In genomic region chr9:114674798-114675554, GRCh38 we compare ENCODE assay signal across 23 cellular contexts. TPM values are rescaled to one million over a fixed set of nuclear protein-coding genes. Genes with fewer than 3 reads are reported as not detected.
DNase-seq lines count a peak whose midpoint lies in the region; ATAC-seq, FAIRE-seq and TF ChIP-seq lines count a peak whose summit lies in the region.
"Had no signal": no experiment of that assay in that cellular context is flagged by ENCODE, and none has a peak within 500 bp of the region (broad histone marks: within the 10 kb centered on the region; RNA-seq: fewer than 3 reads in every experiment).

No MANE protein-coding gene starts in this region.

- no peaks in the 10 kb centered on the region for H3K36me3 Mint-ChIP-seq in activated CD8-positive, alpha-beta T cell treated with anti-CD3 and anti-CD28 coated beads for 36 hours (ENCODE audit: low read depth)
- H3K36me3 Mint-ChIP-seq in activated CD8-positive, alpha-beta T cell treated with anti-CD3 and anti-CD28 coated beads, Interleukin-2, amount 10 ng/mL, durations not matched to agents 7 days and 5 days (ENCODE audit: low read depth) = peaks cover 2% of the 10 kb centered on the region
- no peaks in the 10 kb centered on the region for H3K36me3 Mint-ChIP-seq in endodermal cell (ENCODE audit: low read depth)

- no peak for DNase-seq in activated CD8-positive, alpha-beta T cell treated with anti-CD3 and anti-CD28 coated beads for 36 hours
- no peak for DNase-seq in activated CD8-positive, alpha-beta T cell treated with anti-CD3 and anti-CD28 coated beads, Interleukin-2, amount 10 ng/mL, durations not matched to agents 7 days and 5 days
- DNase-seq in NCI-H82 treated with DMSO at 0.1 percent for 48 hours (lab: John Stamatoyannopoulos, UW; ENCODE audit: unreplicated experiment) (peak; percentile 19), endodermal cell (peak; percentile 31), OCI-M1 (lab: John Stamatoyannopoulos, UW) (no peak), GM12891 (ENCODE audit: insufficient read length, low spot score) (no peak)
- DNase-seq in stimulated activated naive CD8-positive, alpha-beta T cell treated with anti-CD3 and anti-CD28 coated beads, Interleukin-15, Interleukin-2, amounts not matched to agents 100 U/mL and 50 U/mL, for 24 hours = no peak
- DNase-seq: activated T-cell treated with anti-CD3 and anti-CD28 coated beads, Interleukin-2, amount 50 U/mL, for 4 hours; CD4-positive, alpha-beta T cell; DMS53; dorsolateral prefrontal cortex; gastrocnemius medialis; left colon; midbrain; NCI-H1694 treated with DMSO at 0.1 percent for 48 hours; stimulated activated CD4-positive, alpha-beta T cell treated with anti-CD3 and anti-CD28 coated beads, Interleukin-12 subunit alpha, Interleukin-12 subunit beta, amount 100 ng/mL, for 4 hours had no signal

- H3K27ac ChIP-seq in endodermal cell (ENCODE audit: low read depth, low read length) = no peak overlapping the region
- H3K27ac ChIP-seq: cardiac muscle cell, dorsolateral prefrontal cortex, epithelial cell of prostate, gastrocnemius medialis, RWPE1 had no signal

- FAIRE-seq in GM12891 (lab: Jason Lieb, UNC) = no peak

- peaks cover 6% of the 10 kb centered on the region for H3K9me3 ChIP-seq in endodermal cell (ENCODE audit: control insufficient read depth, low read length)
- H3K9me3 ChIP-seq: gastrocnemius medialis had no signal

- no peak for TF ChIP-seq CTCF in activated CD8-positive, alpha-beta T cell treated with anti-CD3 and anti-CD28 coated beads for 36 hours (IDR thresholded peaks at IDR 0.05)
- TF ChIP-seq CTCF in endodermal cell (conservative IDR thresholded peaks at IDR 0.05) = peak; percentile 45

- H3K4me3 Mint-ChIP-seq in activated CD8-positive, alpha-beta T cell treated with anti-CD3 and anti-CD28 coated beads for 36 hours = no peak overlapping the region
- no peak overlapping the region for H3K4me3 Mint-ChIP-seq in activated CD8-positive, alpha-beta T cell treated with anti-CD3 and anti-CD28 coated beads, Interleukin-2, amount 10 ng/mL, durations not matched to agents 7 days and 5 days
- H3K4me3 Mint-ChIP-seq in endodermal cell = no peak overlapping the region
- H3K4me3 Mint-ChIP-seq: activated T-cell treated with anti-CD3 and anti-CD28 coated beads, Interleukin-2, amount 50 U/mL, for 4 hours; CD4-positive, alpha-beta T cell had no signal

- H3K4me1 ChIP-seq in endodermal cell (ENCODE audit: control insufficient read depth, insufficient read depth, low read length) = no peaks in the 10 kb centered on the region
- H3K4me1 ChIP-seq: gastrocnemius medialis had no signal

- H3K27me3 Mint-ChIP-seq in activated CD8-positive, alpha-beta T cell treated with anti-CD3 and anti-CD28 coated beads for 36 hours = peaks cover 11% of the 10 kb centered on the region
- peaks cover 18% of the 10 kb centered on the region for H3K27me3 Mint-ChIP-seq in activated CD8-positive, alpha-beta T cell treated with anti-CD3 and anti-CD28 coated beads, Interleukin-2, amount 10 ng/mL, durations not matched to agents 7 days and 5 days (ENCODE audit: low read depth)
- peaks cover 28% of the 10 kb centered on the region for H3K27me3 Mint-ChIP-seq in endodermal cell (ENCODE audit: insufficient read depth)

- no peak overlapping the region for H3K27ac Mint-ChIP-seq in activated CD8-positive, alpha-beta T cell treated with anti-CD3 and anti-CD28 coated beads for 36 hours
- H3K27ac Mint-ChIP-seq in activated CD8-positive, alpha-beta T cell treated with anti-CD3 and anti-CD28 coated beads, Interleukin-2, amount 10 ng/mL, durations not matched to agents 7 days and 5 days = no peak overlapping the region
- no peak overlapping the region for H3K27ac Mint-ChIP-seq in endodermal cell
- H3K27ac Mint-ChIP-seq: CD4-positive, alpha-beta T cell had no signal

- no peak for TF ChIP-seq POLR2A in GM12891 (IDR thresholded peaks at IDR 0.05; ENCODE audit: low read depth, low read length)

- ATAC-seq in activated CD8-positive, alpha-beta T cell treated with anti-CD3 and anti-CD28 coated beads for 36 hours = peak; percentile 27
- ATAC-seq in activated CD8-positive, alpha-beta T cell treated with anti-CD3 and anti-CD28 coated beads, Interleukin-2, amount 10 ng/mL, durations not matched to agents 7 days and 5 days = no peak
- peak; percentile 62 for ATAC-seq in stimulated activated naive CD8-positive, alpha-beta T cell treated with anti-CD3 and anti-CD28 coated beads, Interleukin-15, Interleukin-2, amounts not matched to agents 100 U/mL and 50 U/mL, for 24 hours
- no peak for ATAC-seq in GM21576 (IDR thresholded peaks at IDR 0.05; ENCODE audit: unreplicated experiment)
- ATAC-seq: activated T-cell treated with anti-CD3 and anti-CD28 coated beads, Interleukin-2, amount 50 U/mL, for 4 hours; gastrocnemius medialis; left colon had no signal

- no peak overlapping the region for H3K4me3 ChIP-seq in endodermal cell (ENCODE audit: low read length)
- H3K4me3 ChIP-seq: cardiac muscle cell, dorsolateral prefrontal cortex, gastrocnemius medialis had no signal

- peaks cover 42% of the 10 kb centered on the region for H3K4me1 Mint-ChIP-seq in activated CD8-positive, alpha-beta T cell treated with anti-CD3 and anti-CD28 coated beads for 36 hours (ENCODE audit: low read depth)
- H3K4me1 Mint-ChIP-seq in activated CD8-positive, alpha-beta T cell treated with anti-CD3 and anti-CD28 coated beads, Interleukin-2, amount 10 ng/mL, durations not matched to agents 7 days and 5 days (ENCODE audit: low read depth) = peaks cover 38% of the 10 kb centered on the region
- peaks cover 12% of the 10 kb centered on the region for H3K4me1 Mint-ChIP-seq in endodermal cell

- H3K9ac ChIP-seq in endodermal cell (ENCODE audit: extremely low read depth, low read length, poor library complexity, severe bottlenecking) = no peak overlapping the region

- WGBS in endodermal cell (ENCODE audit: insufficient coverage in 1 of 2, insufficient read length in 1 of 2), 2 experiments = 93 to 100% methylated on average over 2 to 3 of the region's 3 CpGs

- CTCF ChIA-PET in activated CD8-positive, alpha-beta T cell treated with anti-CD3 and anti-CD28 coated beads for 36 hours (lab: Charles Lee) = interaction anchor here (0.7 to 2.4 kb wide), 8 partner anchors 11 to 340 kb away, joined by 3 to 16 read pairs (median 4); no protein-coding TSS in a partner anchor
- CTCF ChIA-PET in activated CD8-positive, alpha-beta T cell treated with anti-CD3 and anti-CD28 coated beads, Interleukin-2, amount 10 ng/mL, durations not matched to agents 7 days and 5 days (lab: Charles Lee) = interaction anchor here (1.5 to 9.9 kb wide), 5 partner anchors 13 to 342 kb away, joined by 6 to 243 read pairs (median 10); no protein-coding TSS in a partner anchor

- intact Hi-C loops in activated CD8-positive, alpha-beta T cell treated with anti-CD3 and anti-CD28 coated beads for 36 hours (cut with micrococcal nuclease) = loop anchor here (5.0 kb wide), 1 partner anchor 847 kb away; no protein-coding TSS in a partner anchor

- POLR2A ChIA-PET in activated CD8-positive, alpha-beta T cell treated with anti-CD3 and anti-CD28 coated beads for 36 hours (lab: Charles Lee) = interaction anchor here (1.2 kb wide), 1 partner anchor 335 kb away, joined by 3 read pairs; no protein-coding TSS in a partner anchor
- POLR2A ChIA-PET in activated CD8-positive, alpha-beta T cell treated with anti-CD3 and anti-CD28 coated beads, Interleukin-2, amount 10 ng/mL, durations not matched to agents 7 days and 5 days (lab: Charles Lee) = interaction anchor here (0.6 kb wide), 1 partner anchor 670 kb away, joined by 6 read pairs; no protein-coding TSS in a partner anchor

- H3K9me3 Mint-ChIP-seq in activated CD8-positive, alpha-beta T cell treated with anti-CD3 and anti-CD28 coated beads for 36 hours = peaks cover 3% of the 10 kb centered on the region
- H3K9me3 Mint-ChIP-seq in activated CD8-positive, alpha-beta T cell treated with anti-CD3 and anti-CD28 coated beads, Interleukin-2, amount 10 ng/mL, durations not matched to agents 7 days and 5 days (ENCODE audit: insufficient read depth) = no peaks in the 10 kb centered on the region
- H3K9me3 Mint-ChIP-seq in endodermal cell = peaks cover 10% of the 10 kb centered on the region
- H3K9me3 Mint-ChIP-seq: activated T-cell treated with anti-CD3 and anti-CD28 coated beads, Interleukin-2, amount 50 U/mL, for 4 hours; CD4-positive, alpha-beta T cell had no signal

- H3K36me3 ChIP-seq in endodermal cell (ENCODE audit: control insufficient read depth, insufficient read depth, low read length) = no peaks in the 10 kb centered on the region
- H3K36me3 ChIP-seq: cardiac muscle cell, gastrocnemius medialis had no signal

- no peaks in the 10 kb centered on the region for H3K27me3 ChIP-seq in endodermal cell (ENCODE audit: control insufficient read depth, insufficient read depth, low read length, poor library complexity, severe bottlenecking)
- H3K27me3 ChIP-seq: dorsolateral prefrontal cortex, gastrocnemius medialis had no signal

TF ChIP-seq in GM12891, 5 proteins besides CTCF, POLR2A, EP300 and RAD21:
- TF ChIP-seq POU2F2 (IDR thresholded peaks at IDR 0.05; ENCODE audit: low read depth, low read length) (no peak), SPI1 (IDR thresholded peaks at IDR 0.05; ENCODE audit: low read depth, low read length) (no peak), PAX5 (IDR thresholded peaks at IDR 0.05; ENCODE audit: insufficient read depth, low read length, severe bottlenecking) (no peak), TAF1 (IDR thresholded peaks at IDR 0.05; ENCODE audit: low read depth, low read length) (no peak), POLR2AphosphoS5 (IDR thresholded peaks at IDR 0.05; ENCODE audit: low read depth, low read length) (no peak)

RNA-seq across cellular contexts. Expression of gene TEX48, which starts 7.0 kb away (rescaled TPM):
- total RNA-seq in activated CD8-positive, alpha-beta T cell treated with anti-CD3 and anti-CD28 coated beads for 36 hours = under 1 TPM in 1 of 2 experiments, not detected in 1; 0.65 TPM
- 1 to 10 TPM in 1 of 2 experiments, under 1 TPM in 1; 0.61 to 1.7 TPM for total RNA-seq in activated CD8-positive, alpha-beta T cell treated with anti-CD3 and anti-CD28 coated beads, Interleukin-2, amount 10 ng/mL, durations not matched to agents 7 days and 5 days
- not detected for total RNA-seq in endodermal cell
- not detected for polyA plus RNA-seq in endodermal cell (2013, experiment 1 of 2)
- polyA plus RNA-seq in endodermal cell (2013, experiment 2 of 2) = not detected
- polyA plus RNA-seq in GM12891 (2012; ENCODE audit: low read depth, missing spikeins) = not detected
- total RNA-seq: cardiac muscle cell; CD4-positive, alpha-beta T cell; dorsolateral prefrontal cortex; gastrocnemius medialis; left colon; pulmonary artery endothelial cell; temporal lobe had no signal
- polyA plus RNA-seq: cardiac muscle cell, neural cell had no signal

RNA-seq across cellular contexts. Expression of gene TEX53, which starts 17.4 kb away (rescaled TPM):
- total RNA-seq in activated CD8-positive, alpha-beta T cell treated with anti-CD3 and anti-CD28 coated beads for 36 hours = not detected
- total RNA-seq in activated CD8-positive, alpha-beta T cell treated with anti-CD3 and anti-CD28 coated beads, Interleukin-2, amount 10 ng/mL, durations not matched to agents 7 days and 5 days = not detected
- not detected for total RNA-seq in endodermal cell
- polyA plus RNA-seq in endodermal cell (2013, experiment 1 of 2) = not detected
- polyA plus RNA-seq in endodermal cell (2013, experiment 2 of 2) = not detected
- not detected for polyA plus RNA-seq in GM12891 (2012; ENCODE audit: low read depth, missing spikeins)
- total RNA-seq: activated T-cell treated with anti-CD3 and anti-CD28 coated beads, Interleukin-2, amount 50 U/mL, for 4 hours; cardiac muscle cell; CD4-positive, alpha-beta T cell; dorsolateral prefrontal cortex; gastrocnemius medialis; left colon; pulmonary artery endothelial cell; temporal lobe had no signal
- polyA plus RNA-seq: cardiac muscle cell, neural cell had no signal

Comparison
In these comparisons a context has a peak if more than half of its experiments do, and no peak if none do; other contexts are left out.
1. ATAC-seq: peak in activated CD8-positive, alpha-beta T cell treated with anti-CD3 and anti-CD28 coated beads for 36 hours (single experiment) and stimulated activated naive CD8-positive, alpha-beta T cell treated with anti-CD3 and anti-CD28 coated beads, Interleukin-15, Interleukin-2, amounts not matched to agents 100 U/mL and 50 U/mL, for 24 hours (single experiment); none in activated CD8-positive, alpha-beta T cell treated with anti-CD3 and anti-CD28 coated beads, Interleukin-2, amount 10 ng/mL, durations not matched to agents 7 days and 5 days (single experiment) and GM21576 (single experiment).
2. DNase-seq: peak in NCI-H82 treated with DMSO at 0.1 percent for 48 hours (single experiment) and endodermal cell (single experiment); none in activated CD8-positive, alpha-beta T cell treated with anti-CD3 and anti-CD28 coated beads for 36 hours (single experiment), activated CD8-positive, alpha-beta T cell treated with anti-CD3 and anti-CD28 coated beads, Interleukin-2, amount 10 ng/mL, durations not matched to agents 7 days and 5 days (single experiment), stimulated activated naive CD8-positive, alpha-beta T cell treated with anti-CD3 and anti-CD28 coated beads, Interleukin-15, Interleukin-2, amounts not matched to agents 100 U/mL and 50 U/mL, for 24 hours (single experiment), OCI-M1 (single experiment) and GM12891 (single experiment).